8 cellular contexts compared by ENCODE assay signal in genomic region chr9:6414291-6414690, GRCh38. TPM values are rescaled to one million over a fixed set of nuclear protein-coding genes. Genes with fewer than 3 reads are reported as not detected.
DNase-seq lines count a peak whose midpoint lies in the region; ATAC-seq and TF ChIP-seq lines count a peak whose summit lies in the region.

No MANE protein-coding gene starts in this region.

- peaks cover 56% of the 10 kb centered on the region for H4K20me1 ChIP-seq in neural progenitor cell (ENCODE audit: low read depth)

- H3K4me3 Mint-ChIP-seq in neural progenitor cell: peak overlapping the region; percentile 91

- H3K27ac Mint-ChIP-seq in neural progenitor cell: peak overlapping the region; percentile 33

- no peaks in the 10 kb centered on the region for H3K27me3 ChIP-seq in heart left ventricle
- H3K27me3 ChIP-seq in neural progenitor cell: peaks cover 7% of the 10 kb centered on the region

- H3K4me1 ChIP-seq in heart left ventricle: peaks cover 0 to 53% (median 18%) of the 10 kb centered on the region in 12 donors
- H3K4me1 ChIP-seq in neural progenitor cell: peaks cover 27% of the 10 kb centered on the region

- peaks cover 15% of the 10 kb centered on the region for H3K4me1 Mint-ChIP-seq in neural progenitor cell

- peaks cover 29% of the 10 kb centered on the region for H3K36me3 Mint-ChIP-seq in neural progenitor cell

- H3K4me2 ChIP-seq in neural progenitor cell: peak overlapping the region; percentile 87

- H3K79me2 ChIP-seq in neural progenitor cell (ENCODE audit: low read depth): peaks cover 62% of the 10 kb centered on the region

- H3K4me3 ChIP-seq in heart left ventricle: peak overlapping the region; percentile 66 to 98 (median 95)
- peak overlapping the region; percentile 90 for H3K4me3 ChIP-seq in SK-N-MC
- H3K4me3 ChIP-seq in epithelial cell of proximal tubule (ENCODE audit: low read depth, low read length): peak overlapping the region; percentile 79
- peak overlapping the region; percentile 99 for H3K4me3 ChIP-seq in neural progenitor cell

- no peaks in the 10 kb centered on the region for H3K9me3 ChIP-seq in heart left ventricle
- no peaks in the 10 kb centered on the region for H3K9me3 ChIP-seq in SK-N-MC (ENCODE audit: low read depth, low read length)
- H3K9me3 ChIP-seq in neural progenitor cell (ENCODE audit: low read depth): no peaks in the 10 kb centered on the region

- TF ChIP-seq CTCF in heart left ventricle (IDR thresholded peaks at IDR 0.05): no peak
- TF ChIP-seq CTCF in epithelial cell of proximal tubule (conservative IDR thresholded peaks at IDR 0.05; ENCODE audit: low read depth, low read length): no peak
- TF ChIP-seq CTCF in neural progenitor cell (IDR thresholded peaks at IDR 0.05): no peak

- no peak overlapping the region for H2AFZ ChIP-seq in neural progenitor cell (replicated peaks)

- H3K9ac ChIP-seq in SK-N-MC (ENCODE audit: insufficient read length) (peak overlapping the region; percentile 98), neural progenitor cell (peak overlapping the region; percentile 89)

- ATAC-seq in heart left ventricle (no peak), left cardiac atrium (no peak), GM21381 (IDR thresholded peaks at IDR 0.05; ENCODE audit: unreplicated experiment) (no peak), GM18867 (IDR thresholded peaks at IDR 0.05; ENCODE audit: unreplicated experiment) (no peak), GM19324 (IDR thresholded peaks at IDR 0.05; ENCODE audit: low FRiP score, unreplicated experiment) (no peak)

- H3K27ac ChIP-seq in heart left ventricle: peak overlapping the region in 11 of 12 donors; percentile 83 to 98 (median 91)
- H3K27ac ChIP-seq in SK-N-MC: peak overlapping the region; percentile 59
- no peak overlapping the region for H3K27ac ChIP-seq in neural progenitor cell

- DNase-seq in heart left ventricle (no peak), left cardiac atrium (no peak), SK-N-MC (ENCODE audit: low read depth, low spot score) (no peak), epithelial cell of proximal tubule (ENCODE audit: low read depth) (no peak), neural progenitor cell (ENCODE audit: low spot score) (peak; percentile 23)

- 0 to 1% (median 1%) methylated on average over 10 of the region's 10 CpGs for WGBS in heart left ventricle, 4 donors

- H3K27me3 Mint-ChIP-seq in neural progenitor cell (ENCODE audit: insufficient read depth, low read depth): peaks cover under 1% of the 10 kb centered on the region

- intact Hi-C loops in heart left ventricle (cut with DNase I) (loop anchor here in 3 of 10 donors (5.0 to 10.0 kb wide), 5 partner anchors 38 to 343 kb away; partner anchors contain the start of gene KDM4C (in 1 of the 3)), left cardiac atrium (cut with DNase I) (no loop called here)

- H3K36me3 ChIP-seq in heart left ventricle (peaks cover 0 to 4% (median 0%) of the 10 kb centered on the region in 9 donors), SK-N-MC (ENCODE audit: insufficient read depth, low read length) (peaks cover 23% of the 10 kb centered on the region), neural progenitor cell (no peaks in the 10 kb centered on the region)

- TF ChIP-seq POLR2A in heart left ventricle (IDR thresholded peaks at IDR 0.05): no peak

- peaks cover 16% of the 10 kb centered on the region for H3K9me3 Mint-ChIP-seq in neural progenitor cell

- H3F3A ChIP-seq in neural progenitor cell (ENCODE audit: low read depth): peaks cover 14% of the 10 kb centered on the region

RNA-seq across cellular contexts. Expression of gene UHRF2, which starts 1.3 kb away (rescaled TPM):
- total RNA-seq in heart left ventricle (10 to 100 TPM; 12.2 to 20.6 (median 17.1) TPM), left cardiac atrium (10 to 100 TPM; 18.0 to 18.1 TPM), epithelial cell of proximal tubule (34.7 and 36.9 TPM in 2 replicates), neural progenitor cell (ENCODE audit: low replicate concordance) (87.1 and 114 TPM in 2 replicates)
- 10 to 100 TPM in 1 of 2 donors, 1 to 10 TPM in 1; 6.4 to 11.6 TPM for polyA plus RNA-seq in heart left ventricle
